In genomic region chr10:11611248-11612003, GRCh38 we compare ENCODE assay signal across 8 cellular contexts. TPM values are rescaled to one million over a fixed set of nuclear protein-coding genes. Genes with fewer than 3 reads are reported as not detected.
A peak's percentile ranks its signal among the peaks of the same experiment; 100 is the strongest.
DNase-seq lines count a peak whose midpoint lies in the region; ATAC-seq lines count a peak whose summit lies in the region.

USP6NL (minus strand) TSS chr10:11611650; CDS start chr10:11597634, 14,016 bp downstream.

- under 1% methylated on average over 106 of the region's 106 CpGs for WGBS in urinary bladder

- H3K9me3 ChIP-seq in ES-I3 (ENCODE audit: control insufficient read depth, insufficient read depth, low read length) = no peaks in the 10 kb centered on the region

- intact Hi-C loops in left cardiac atrium (cut with DNase I) = loop anchor here (5.0 to 10.0 kb wide), 4 partner anchors 81 to 113 kb away; no protein-coding TSS in a partner anchor
- intact Hi-C loops in posterior cingulate gyrus (cut with DNase I) = loop anchor here (10.0 kb wide), 2 partner anchors 73 to 97 kb away; no protein-coding TSS in a partner anchor

- ATAC-seq in left cardiac atrium = peak; percentile 97 to 98

- DNase-seq in GOT3 (lab: John Stamatoyannopoulos, UW) (peak; percentile 31), LoVo (ENCODE audit: low spot score) (peak; percentile 90), SW480 (ENCODE audit: low spot score) (peak; percentile 82), amygdala (lab: John Stamatoyannopoulos, UW) (peak in 53 of 56 donors; percentile 11 to 86 (median 69)), left cardiac atrium (peak; percentile 93), posterior cingulate gyrus (peak; percentile 70 to 97 (median 80))

- H3K4me1 ChIP-seq in ES-I3 (ENCODE audit: insufficient read depth, low read length) (peaks cover 17% of the 10 kb centered on the region), urinary bladder (ENCODE audit: insufficient read depth) (no peaks in the 10 kb centered on the region)

- H3K4me3 ChIP-seq in urinary bladder (ENCODE audit: low read depth, low read length) = peak within 1 kb of the TSS; percentile 96

- H3K9ac ChIP-seq in ES-I3 (ENCODE audit: low read depth, low read length) = peak within 1 kb of the TSS; percentile 78

- H3K36me3 ChIP-seq in ES-I3 (ENCODE audit: insufficient read depth, low read length) (no peaks in the 10 kb centered on the region), urinary bladder (ENCODE audit: insufficient read depth) (no peaks in the 10 kb centered on the region)

- peak within 1 kb of the TSS; percentile 89 for H3K27ac ChIP-seq in urinary bladder (ENCODE audit: low read depth)

RNA-seq across cellular contexts. Expression of gene USP6NL, which starts in this region (rescaled TPM):
- total RNA-seq in left cardiac atrium (1 to 10 TPM; 7.9 to 9.2 TPM), urinary bladder (21.7 TPM)
- 8.5 TPM for polyA plus RNA-seq in urinary bladder

Comparison
In these comparisons a context has a peak if more than half of its experiments do, and no peak if none do; other contexts are left out.
1. Peak in every context shown above with its lines: DNase-seq, ATAC-seq, H3K4me3 ChIP-seq and H3K27ac ChIP-seq.
2. DNase-seq: peak in every context shown above with its lines; median percentile 93 in left cardiac atrium; 90 in LoVo; 82 in SW480; 80 in posterior cingulate gyrus; 69 in amygdala; 31 in GOT3.